ENCODE assay signal across 18 cellular contexts in the genomic region with DNA sequence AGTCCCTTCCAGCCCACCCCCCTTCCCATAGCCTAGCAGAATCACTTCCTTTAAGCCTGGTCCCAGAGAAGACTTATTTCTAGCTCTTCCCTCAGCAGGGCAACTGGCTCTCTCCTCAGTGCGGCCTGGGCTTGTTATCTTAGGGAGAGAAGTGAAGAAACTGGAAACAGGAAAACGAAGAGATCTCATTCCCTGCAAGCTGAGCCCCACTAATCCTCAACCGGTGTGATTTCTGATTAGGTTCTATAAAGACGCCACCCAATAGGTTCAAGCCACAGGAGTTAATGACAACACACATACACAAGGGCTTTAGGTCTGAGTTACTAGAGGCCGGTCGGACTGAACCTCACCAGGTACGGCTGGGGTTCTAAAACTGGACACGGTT. TPM values are rescaled to one million over a fixed set of nuclear protein-coding genes. Genes with fewer than 3 reads are reported as not detected.
DNase-seq lines count a peak whose midpoint lies in the region; ATAC-seq and TF ChIP-seq lines count a peak whose summit lies in the region.
"Had no signal": no experiment of that assay in that cellular context is flagged by ENCODE, and none has a peak within 500 bp of the region (broad histone marks: within the 10 kb centered on the region; RNA-seq: fewer than 3 reads in every experiment).

No MANE protein-coding gene starts in this region.

- peak overlapping the region; percentile 48 for H3K27ac Mint-ChIP-seq in activated CD4-positive, alpha-beta T cell treated with anti-CD3 and anti-CD28 coated beads for 36 hours
- H3K27ac Mint-ChIP-seq in activated CD4-positive, alpha-beta T cell treated with anti-CD3 and anti-CD28 coated beads, Interleukin-2, amount 10 ng/mL, durations not matched to agents 7 days and 5 days = no peak overlapping the region
- H3K27ac Mint-ChIP-seq in chondrocyte (ENCODE audit: unreplicated experiment) = no peak overlapping the region
- H3K27ac Mint-ChIP-seq: activated CD4-positive, alpha-beta T cell treated with anti-CD3 and anti-CD28 coated beads, Interleukin-2, amount 10 ng/mL, durations not matched to agents 24 days and 14 days; CD4-positive, CD25-positive, alpha-beta regulatory T cell; stimulated activated effector memory CD8-positive, alpha-beta T cell treated with anti-CD3 and anti-CD28 coated beads, Interleukin-12 subunit alpha, Interleukin-12 subunit beta, amount 100 ng/mL, for 72 hours; T-helper 17 cell had no signal

- H4K20me1 ChIP-seq in smooth muscle cell (ENCODE audit: low read depth) = no peaks in the 10 kb centered on the region

- ATAC-seq in activated CD4-positive, alpha-beta T cell treated with anti-CD3 and anti-CD28 coated beads for 36 hours = no peak
- no peak for ATAC-seq in GM18868 (IDR thresholded peaks at IDR 0.05; ENCODE audit: unreplicated experiment)
- ATAC-seq: stimulated activated effector memory CD8-positive, alpha-beta T cell treated with anti-CD3 and anti-CD28 coated beads, Interleukin-12 subunit alpha, Interleukin-12 subunit beta, amount 100 ng/mL, for 72 hours; T-helper 17 cell had no signal

- DNase-seq in activated CD4-positive, alpha-beta T cell treated with anti-CD3 and anti-CD28 coated beads for 36 hours = no peak
- DNase-seq in activated CD4-positive, alpha-beta T cell treated with anti-CD3 and anti-CD28 coated beads, Interleukin-2, amount 10 ng/mL, durations not matched to agents 7 days and 5 days = no peak
- no peak for DNase-seq in chondrocyte (ENCODE audit: low spot score)
- DNase-seq in mesenchymal stem cell = peak; percentile 38
- DNase-seq in smooth muscle cell (lab: John Stamatoyannopoulos, UW; ENCODE audit: unreplicated experiment) = no peak
- DNase-seq in NCI-H2107 treated with DMSO at 0.1 percent for 48 hours (lab: John Stamatoyannopoulos, UW; ENCODE audit: unreplicated experiment) = no peak
- no peak for DNase-seq in activated T-cell treated with anti-CD3 and anti-CD28 coated beads, Interleukin-2, amount 50 U/mL, for 48 hours
- DNase-seq: 8988T; activated CD4-positive, alpha-beta T cell treated with anti-CD3 and anti-CD28 coated beads, Interleukin-2, amount 10 ng/mL, durations not matched to agents 24 days and 14 days; CD4-positive, CD25-positive, alpha-beta regulatory T cell; DND-41; dorsolateral prefrontal cortex; NCI-H2029; T-helper 17 cell had no signal

- H3K18ac ChIP-seq in mesenchymal stem cell (ENCODE audit: low read depth in 1 of 2, low read length in 2 of 2) = no peak overlapping the region

- H3K9me3 Mint-ChIP-seq in activated CD4-positive, alpha-beta T cell treated with anti-CD3 and anti-CD28 coated beads for 36 hours (ENCODE audit: low read depth) = no peaks in the 10 kb centered on the region
- no peaks in the 10 kb centered on the region for H3K9me3 Mint-ChIP-seq in activated CD4-positive, alpha-beta T cell treated with anti-CD3 and anti-CD28 coated beads, Interleukin-2, amount 10 ng/mL, durations not matched to agents 7 days and 5 days
- no peaks in the 10 kb centered on the region for H3K9me3 Mint-ChIP-seq in chondrocyte (ENCODE audit: low read depth)
- H3K9me3 Mint-ChIP-seq: stimulated activated effector memory CD8-positive, alpha-beta T cell treated with anti-CD3 and anti-CD28 coated beads, Interleukin-12 subunit alpha, Interleukin-12 subunit beta, amount 100 ng/mL, for 72 hours had no signal

- H3K36me3 ChIP-seq in mesenchymal stem cell (ENCODE audit: control insufficient read depth in 1 of 2, insufficient read depth in 2 of 2, low read depth in 1 of 2, low read length in 2 of 2) (no peaks in the 10 kb centered on the region), smooth muscle cell (ENCODE audit: low read depth) (no peaks in the 10 kb centered on the region)

- H4K8ac ChIP-seq in mesenchymal stem cell (ENCODE audit: low read length) = no peak overlapping the region

- no peak overlapping the region for H2BK15ac ChIP-seq in mesenchymal stem cell (ENCODE audit: low read depth, poor library complexity, severe bottlenecking)

- no peak overlapping the region for H3K14ac ChIP-seq in mesenchymal stem cell (ENCODE audit: low read length in 2 of 2)

- no peaks in the 10 kb centered on the region for H3K79me2 ChIP-seq in smooth muscle cell (ENCODE audit: low read depth)

- H3K23ac ChIP-seq in mesenchymal stem cell (ENCODE audit: low read length in 2 of 2) = no peak overlapping the region

- H3K9ac ChIP-seq in mesenchymal stem cell (ENCODE audit: low read length) (peak overlapping the region; percentile 76), smooth muscle cell (ENCODE audit: low read depth) (no peak overlapping the region)

- no peak overlapping the region for H2BK5ac ChIP-seq in mesenchymal stem cell (ENCODE audit: low read depth, low read length, poor library complexity, severe bottlenecking)

- no peak overlapping the region for H2AFZ ChIP-seq in mesenchymal stem cell (ENCODE audit: low read depth, low read length)
- H2AFZ ChIP-seq in smooth muscle cell (ENCODE audit: low read depth) = peak overlapping the region; percentile 93

- H2AK5ac ChIP-seq in mesenchymal stem cell (ENCODE audit: low read length, severe bottlenecking) = no peak overlapping the region

- no peak for TF ChIP-seq CTCF in chondrocyte (IDR thresholded peaks at IDR 0.05)
- no peak for TF ChIP-seq CTCF in smooth muscle cell (IDR thresholded peaks at IDR 0.05; ENCODE audit: borderline replicate concordance, insufficient read depth, poor library complexity, severe bottlenecking)

- H2BK120ac ChIP-seq in mesenchymal stem cell (ENCODE audit: low read depth, low read length) = no peak overlapping the region

- intact Hi-C loops in activated CD4-positive, alpha-beta T cell treated with anti-CD3 and anti-CD28 coated beads for 36 hours (cut with DNase I, micrococcal nuclease) = loop anchor here in 1 of 2 experiments (1.0 kb wide), 1 partner anchor 128 kb away; no protein-coding TSS in a partner anchor

- H3K27me3 ChIP-seq in mesenchymal stem cell (ENCODE audit: control insufficient read depth in 1 of 2, insufficient read depth in 1 of 2, low read length in 2 of 2) (peaks cover 72 to 95% of the 10 kb centered on the region in 2 experiments), smooth muscle cell (ENCODE audit: low read depth) (peaks cover 99% of the 10 kb centered on the region)

- peaks cover 77% of the 10 kb centered on the region for H3K27me3 Mint-ChIP-seq in activated CD4-positive, alpha-beta T cell treated with anti-CD3 and anti-CD28 coated beads for 36 hours
- H3K27me3 Mint-ChIP-seq in activated CD4-positive, alpha-beta T cell treated with anti-CD3 and anti-CD28 coated beads, Interleukin-2, amount 10 ng/mL, durations not matched to agents 7 days and 5 days = peaks cover 82% of the 10 kb centered on the region
- peaks cover 29% of the 10 kb centered on the region for H3K27me3 Mint-ChIP-seq in chondrocyte (ENCODE audit: low read depth)

- peaks cover 47% of the 10 kb centered on the region for H3K4me1 Mint-ChIP-seq in activated CD4-positive, alpha-beta T cell treated with anti-CD3 and anti-CD28 coated beads for 36 hours
- H3K4me1 Mint-ChIP-seq in activated CD4-positive, alpha-beta T cell treated with anti-CD3 and anti-CD28 coated beads, Interleukin-2, amount 10 ng/mL, durations not matched to agents 7 days and 5 days = peaks cover 41% of the 10 kb centered on the region
- peaks cover 39% of the 10 kb centered on the region for H3K4me1 Mint-ChIP-seq in chondrocyte (ENCODE audit: low read depth)

- no peaks in the 10 kb centered on the region for H3K36me3 Mint-ChIP-seq in activated CD4-positive, alpha-beta T cell treated with anti-CD3 and anti-CD28 coated beads for 36 hours (ENCODE audit: low read depth)
- H3K36me3 Mint-ChIP-seq in activated CD4-positive, alpha-beta T cell treated with anti-CD3 and anti-CD28 coated beads, Interleukin-2, amount 10 ng/mL, durations not matched to agents 7 days and 5 days (ENCODE audit: low read depth) = no peaks in the 10 kb centered on the region
- no peaks in the 10 kb centered on the region for H3K36me3 Mint-ChIP-seq in chondrocyte (ENCODE audit: low read depth)
- H3K36me3 Mint-ChIP-seq: CD4-positive, CD25-positive, alpha-beta regulatory T cell; stimulated activated effector memory CD8-positive, alpha-beta T cell treated with anti-CD3 and anti-CD28 coated beads, Interleukin-12 subunit alpha, Interleukin-12 subunit beta, amount 100 ng/mL, for 72 hours had no signal

- no peaks in the 10 kb centered on the region for H3K79me1 ChIP-seq in mesenchymal stem cell (replicated peaks; ENCODE audit: low read length, poor library complexity, severe bottlenecking)

- H3K9me3 ChIP-seq in mesenchymal stem cell (ENCODE audit: control insufficient read depth, low read length) = no peaks in the 10 kb centered on the region
- no peaks in the 10 kb centered on the region for H3K9me3 ChIP-seq in smooth muscle cell (replicated peaks; ENCODE audit: low read depth)

- peak overlapping the region; percentile 66 for H3K4me2 ChIP-seq in mesenchymal stem cell (ENCODE audit: low read length, poor library complexity, severe bottlenecking)
- H3K4me2 ChIP-seq in smooth muscle cell = peak overlapping the region; percentile 89

- CTCF ChIA-PET in activated CD4-positive, alpha-beta T cell treated with anti-CD3 and anti-CD28 coated beads for 36 hours (lab: Charles Lee) = interaction anchor here (1.1 to 1.4 kb wide), 3 partner anchors 129 to 195 kb away, joined by 3 read pairs; no protein-coding TSS in a partner anchor
- CTCF ChIA-PET in activated CD4-positive, alpha-beta T cell treated with anti-CD3 and anti-CD28 coated beads, Interleukin-2, amount 10 ng/mL, durations not matched to agents 7 days and 5 days (lab: Charles Lee) = interaction anchor here (1.1 to 1.2 kb wide), 2 partner anchors 128 to 131 kb away, joined by 3 read pairs; no protein-coding TSS in a partner anchor

- no peak overlapping the region for H3K4me3 Mint-ChIP-seq in activated CD4-positive, alpha-beta T cell treated with anti-CD3 and anti-CD28 coated beads for 36 hours
- H3K4me3 Mint-ChIP-seq in activated CD4-positive, alpha-beta T cell treated with anti-CD3 and anti-CD28 coated beads, Interleukin-2, amount 10 ng/mL, durations not matched to agents 7 days and 5 days = no peak overlapping the region
- H3K4me3 Mint-ChIP-seq in chondrocyte (ENCODE audit: unreplicated experiment) = peak overlapping the region; percentile 59
- H3K4me3 Mint-ChIP-seq: activated CD4-positive, alpha-beta T cell treated with anti-CD3 and anti-CD28 coated beads, Interleukin-2, amount 10 ng/mL, durations not matched to agents 24 days and 14 days; stimulated activated effector memory CD8-positive, alpha-beta T cell treated with anti-CD3 and anti-CD28 coated beads, Interleukin-12 subunit alpha, Interleukin-12 subunit beta, amount 100 ng/mL, for 72 hours; T-helper 17 cell had no signal

- H3K4ac ChIP-seq in mesenchymal stem cell (ENCODE audit: low read depth in 1 of 2, low read length in 2 of 2) = no peak overlapping the region

- H2BK12ac ChIP-seq in mesenchymal stem cell (ENCODE audit: low read length in 2 of 2) = no peak overlapping the region

- H3F3A ChIP-seq in smooth muscle cell (ENCODE audit: low read depth) = peaks cover 8% of the 10 kb centered on the region

- no peak overlapping the region for H4K91ac ChIP-seq in mesenchymal stem cell (ENCODE audit: low read length)

- H3K4me1 ChIP-seq in mesenchymal stem cell (ENCODE audit: control insufficient read depth, insufficient read depth, low read depth, low read length) = peaks cover 34% of the 10 kb centered on the region
- H3K4me1 ChIP-seq in smooth muscle cell (ENCODE audit: low read depth) = peaks cover 39% of the 10 kb centered on the region

- no peak overlapping the region for H3K27ac ChIP-seq in mesenchymal stem cell (ENCODE audit: low read length, poor library complexity, severe bottlenecking)
- no peak overlapping the region for H3K27ac ChIP-seq in smooth muscle cell (ENCODE audit: low read depth)
- H3K27ac ChIP-seq: dorsolateral prefrontal cortex had no signal

- 12% methylated on average over 8 of the region's 8 CpGs for WGBS in mesenchymal stem cell
- 7% methylated on average over 8 of the region's 8 CpGs for WGBS in smooth muscle cell (ENCODE audit: low lambda C conversion rate)

- POLR2A ChIA-PET in activated CD4-positive, alpha-beta T cell treated with anti-CD3 and anti-CD28 coated beads for 36 hours (lab: Charles Lee) = no interaction called here
- POLR2A ChIA-PET in activated CD4-positive, alpha-beta T cell treated with anti-CD3 and anti-CD28 coated beads, Interleukin-2, amount 10 ng/mL, durations not matched to agents 7 days and 5 days (lab: Charles Lee) = no interaction called here

- H3K4me3 ChIP-seq in mesenchymal stem cell (ENCODE audit: insufficient read depth in 1 of 2, low read depth in 1 of 2, low read length in 2 of 2) (peak overlapping the region in 1 of 2 experiments; percentile 66), smooth muscle cell (peak overlapping the region; percentile 43)

RNA-seq across cellular contexts. Expression of gene GSX2, which starts 3.2 kb away (rescaled TPM):
- total RNA-seq in activated CD4-positive, alpha-beta T cell treated with anti-CD3 and anti-CD28 coated beads for 36 hours = not detected
- not detected for total RNA-seq in activated CD4-positive, alpha-beta T cell treated with anti-CD3 and anti-CD28 coated beads, Interleukin-2, amount 10 ng/mL, durations not matched to agents 7 days and 5 days
- total RNA-seq in chondrocyte = not detected in 3 replicates
- polyA plus RNA-seq in mesenchymal stem cell (2013, experiment 1 of 2) = not detected
- not detected for polyA plus RNA-seq in mesenchymal stem cell (2013, experiment 2 of 2)
- total RNA-seq in smooth muscle cell = not detected in 2 replicates
- polyA plus RNA-seq in smooth muscle cell = not detected in 2 replicates
- total RNA-seq: activated CD4-positive, alpha-beta T cell treated with anti-CD3 and anti-CD28 coated beads, Interleukin-2, amount 10 ng/mL, durations not matched to agents 24 days and 14 days; CD4-positive, CD25-positive, alpha-beta regulatory T cell; right cardiac atrium; T-helper 17 cell; ureter had no signal
- polyA plus RNA-seq: CD4-positive, CD25-positive, alpha-beta regulatory T cell; right cardiac atrium had no signal

RNA-seq across cellular contexts. Expression of gene CHIC2, which starts 38.8 kb away (rescaled TPM):
- total RNA-seq in activated CD4-positive, alpha-beta T cell treated with anti-CD3 and anti-CD28 coated beads for 36 hours = 10 to 100 TPM; 14.7 to 17.7 TPM
- 10 to 100 TPM; 18.2 to 18.9 TPM for total RNA-seq in activated CD4-positive, alpha-beta T cell treated with anti-CD3 and anti-CD28 coated beads, Interleukin-2, amount 10 ng/mL, durations not matched to agents 7 days and 5 days
- total RNA-seq in chondrocyte (31.3 to 38.5 TPM (median 36.1 TPM) in 3 replicates), smooth muscle cell (61.0 and 61.4 TPM in 2 replicates)
- 23.2 TPM for polyA plus RNA-seq in mesenchymal stem cell (2013, experiment 1 of 2)
- 23.9 TPM for polyA plus RNA-seq in mesenchymal stem cell (2013, experiment 2 of 2)
- 52.2 and 57.0 TPM in 2 replicates for polyA plus RNA-seq in smooth muscle cell
